ENCODE assay signal across 13 cellular contexts in genomic region chr3:177126015-177126773, GRCh38.
A peak's percentile ranks its signal among the peaks of the same experiment; 100 is the strongest.
DNase-seq lines count a peak whose midpoint lies in the region; ATAC-seq and TF ChIP-seq lines count a peak whose summit lies in the region.
"Had no signal": no experiment of that assay in that cellular context is flagged by ENCODE, and none has a peak within 500 bp of the region (broad histone marks: within the 10 kb centered on the region; RNA-seq: fewer than 3 reads in every experiment).

No MANE protein-coding gene starts in this region.

- H3K9me3 Mint-ChIP-seq in activated naive CD4-positive, alpha-beta T cell treated with anti-CD3 and anti-CD28 coated beads, Interleukin-2, amount 10 ng/mL, durations not matched to agents 7 days and 5 days, result peaks cover 9% of the 10 kb centered on the region
- H3K9me3 Mint-ChIP-seq: central memory CD8-positive, alpha-beta T cell had no signal

- H3K27me3 ChIP-seq in left ventricle myocardium inferior (ENCODE audit: low read depth), result no peaks in the 10 kb centered on the region
- H3K27me3 ChIP-seq in smooth muscle cell (ENCODE audit: low read depth), result no peaks in the 10 kb centered on the region

- H3K27me3 Mint-ChIP-seq in activated naive CD4-positive, alpha-beta T cell treated with anti-CD3 and anti-CD28 coated beads, Interleukin-2, amount 10 ng/mL, durations not matched to agents 7 days and 5 days, result no peaks in the 10 kb centered on the region
- H3K27me3 Mint-ChIP-seq: central memory CD8-positive, alpha-beta T cell had no signal

- no peak overlapping the region for H3K27ac Mint-ChIP-seq in activated naive CD4-positive, alpha-beta T cell treated with anti-CD3 and anti-CD28 coated beads, Interleukin-2, amount 10 ng/mL, durations not matched to agents 7 days and 5 days

- peak overlapping the region; percentile 56 for H3K27ac ChIP-seq in left ventricle myocardium inferior (replicated peaks)
- H3K27ac ChIP-seq in smooth muscle cell (ENCODE audit: low read depth), result peak overlapping the region; percentile 64

- peaks cover 100% of the 10 kb centered on the region for H3K79me2 ChIP-seq in smooth muscle cell (ENCODE audit: low read depth)

- H3K4me3 Mint-ChIP-seq in activated naive CD4-positive, alpha-beta T cell treated with anti-CD3 and anti-CD28 coated beads, Interleukin-2, amount 10 ng/mL, durations not matched to agents 7 days and 5 days, result no peak overlapping the region
- H3K4me3 Mint-ChIP-seq: central memory CD8-positive, alpha-beta T cell had no signal

- peaks cover 23% of the 10 kb centered on the region for H3K4me1 Mint-ChIP-seq in activated naive CD4-positive, alpha-beta T cell treated with anti-CD3 and anti-CD28 coated beads, Interleukin-2, amount 10 ng/mL, durations not matched to agents 7 days and 5 days

- H3K4me1 ChIP-seq in left ventricle myocardium inferior, result peaks cover 84% of the 10 kb centered on the region
- H3K4me1 ChIP-seq in smooth muscle cell (ENCODE audit: low read depth), result peaks cover 44% of the 10 kb centered on the region

- H3K9me3 ChIP-seq in left ventricle myocardium inferior (replicated peaks) (no peaks in the 10 kb centered on the region), smooth muscle cell (replicated peaks; ENCODE audit: low read depth) (no peaks in the 10 kb centered on the region)

- H3K4me2 ChIP-seq in smooth muscle cell, result peak overlapping the region; percentile 41

- H2AFZ ChIP-seq in smooth muscle cell (ENCODE audit: low read depth), result no peak overlapping the region

- 51% methylated on average over 3 of the region's 3 CpGs for whole genome bisulfite sequencing in smooth muscle cell (ENCODE audit: low lambda C conversion rate)

- TF ChIP-seq CTCF in left ventricle myocardium inferior (IDR thresholded peaks at IDR 0.05; ENCODE audit: borderline replicate concordance), result no peak
- no peak for TF ChIP-seq CTCF in smooth muscle cell (IDR thresholded peaks at IDR 0.05; ENCODE audit: borderline replicate concordance, insufficient read depth, poor library complexity, severe bottlenecking)

- DNase-seq in HS-27A (ENCODE audit: low read depth), result peak; percentile 79
- DNase-seq in astrocyte of the hippocampus (ENCODE audit: low read depth, low spot score), result peak; percentile 90
- DNase-seq in left ventricle myocardium inferior, result no peak
- no peak for DNase-seq in smooth muscle cell (lab: John Stamatoyannopoulos, UW; ENCODE audit: unreplicated experiment)
- no peak for DNase-seq in activated naive CD4-positive, alpha-beta T cell treated with anti-CD3 and anti-CD28 coated beads, Interleukin-2, amount 10 ng/mL, durations not matched to agents 7 days and 5 days
- no peak for DNase-seq in RPMI8226
- DNase-seq: activated T-cell treated with anti-CD3 and anti-CD28 coated beads, Interleukin-2, amount 50 U/mL, for 1 hour; hypothalamus; NCI-H187 treated with DMSO at 0.1 percent for 48 hours had no signal

- peaks cover 5% of the 10 kb centered on the region for H3F3A ChIP-seq in smooth muscle cell (ENCODE audit: low read depth)

- CTCF ChIA-PET in activated naive CD4-positive, alpha-beta T cell treated with anti-CD3 and anti-CD28 coated beads, Interleukin-2, amount 10 ng/mL, durations not matched to agents 7 days and 5 days (lab: Charles Lee), result interaction anchor here (1.2 kb wide), 1 partner anchor 22 kb away, joined by 4 read pairs; no protein-coding TSS in a partner anchor

- H3K9ac ChIP-seq in smooth muscle cell (ENCODE audit: low read depth), result no peak overlapping the region

- H3K36me3 ChIP-seq in left ventricle myocardium inferior (no peaks in the 10 kb centered on the region), smooth muscle cell (ENCODE audit: low read depth) (no peaks in the 10 kb centered on the region)

- H3K4me3 ChIP-seq in left ventricle myocardium inferior, result no peak overlapping the region
- no peak overlapping the region for H3K4me3 ChIP-seq in smooth muscle cell

- intact Hi-C loops in left ventricle myocardium inferior (cut with micrococcal nuclease), result no loop called here

- no peak for ATAC-seq in HG03039 (IDR thresholded peaks at IDR 0.05; ENCODE audit: unreplicated experiment)
- ATAC-seq in GM21529 (IDR thresholded peaks at IDR 0.05; ENCODE audit: unreplicated experiment), result no peak
- ATAC-seq: HepG2 had no signal

- peaks cover 40% of the 10 kb centered on the region for H3K36me3 Mint-ChIP-seq in activated naive CD4-positive, alpha-beta T cell treated with anti-CD3 and anti-CD28 coated beads, Interleukin-2, amount 10 ng/mL, durations not matched to agents 7 days and 5 days

- peaks cover 100% of the 10 kb centered on the region for H4K20me1 ChIP-seq in smooth muscle cell (ENCODE audit: low read depth)

Comparison
In these comparisons a context has a peak if more than half of its experiments do, and no peak if none do; other contexts are left out.
1. DNase-seq: peak in HS-27A (single experiment) and astrocyte of the hippocampus (single experiment); none in left ventricle myocardium inferior (single experiment), smooth muscle cell (single experiment), activated naive CD4-positive, alpha-beta T cell treated with anti-CD3 and anti-CD28 coated beads, Interleukin-2, amount 10 ng/mL, durations not matched to agents 7 days and 5 days (single experiment) and RPMI8226 (single experiment).